Comparison of ENCODE assay signal across 8 cellular contexts in the genomic region with DNA sequence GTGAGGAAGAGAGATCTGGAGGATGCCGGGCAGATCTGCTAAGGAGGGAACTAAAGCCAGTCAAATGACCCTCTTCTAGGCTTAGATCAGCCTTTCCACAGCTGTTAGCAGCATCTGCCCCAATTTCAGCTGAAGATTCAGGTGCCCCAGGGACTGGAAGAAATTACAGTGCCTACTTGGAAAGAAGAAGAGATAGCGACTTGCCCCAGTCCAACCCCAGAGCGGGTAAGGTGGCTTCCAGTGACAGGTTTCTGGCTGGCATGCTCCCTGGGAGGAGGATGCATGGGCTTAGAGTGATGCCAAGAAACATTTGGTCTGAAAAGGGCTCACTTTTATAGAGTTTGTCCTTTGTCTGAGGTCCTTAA. TPM values are rescaled to one million over a fixed set of nuclear protein-coding genes. Genes with fewer than 3 reads are reported as not detected.
DNase-seq lines count a peak whose midpoint lies in the region; ATAC-seq and TF ChIP-seq lines count a peak whose summit lies in the region.

No MANE protein-coding gene starts in this region.

- CTCF ChIA-PET in naive thymus-derived CD4-positive, alpha-beta T cell (lab: Charles Lee): interaction anchor here (1.1 to 1.4 kb wide), 2 partner anchors 19 to 27 kb away, joined by 3 read pairs; no protein-coding TSS in a partner anchor

- POLR2A ChIA-PET in naive thymus-derived CD4-positive, alpha-beta T cell (lab: Charles Lee): interaction anchor here (0.6 to 1.8 kb wide), 10 partner anchors 17 to 1446 kb away, joined by 3 to 8 read pairs (median 4); partner anchors contain the start of genes ABCC10, CNPY3, LRRC73 and POLR1C

- no peaks in the 10 kb centered on the region for H3K36me3 ChIP-seq in KOPT-K1 (ENCODE audit: insufficient read depth, low read length)
- no peaks in the 10 kb centered on the region for H3K36me3 ChIP-seq in naive thymus-derived CD4-positive, alpha-beta T cell (ENCODE audit: control insufficient read depth in 2 of 3, insufficient read depth in 3 of 3, low read length in 3 of 3)

- peaks cover 10 to 16% of the 10 kb centered on the region in 2 donors for H3K4me1 ChIP-seq in naive thymus-derived CD4-positive, alpha-beta T cell (ENCODE audit: control insufficient read depth in 2 of 2, insufficient read depth in 2 of 2, low read length in 2 of 2)

- H3K4me3 Mint-ChIP-seq in chondrocyte (ENCODE audit: unreplicated experiment): peak overlapping the region; percentile 85
- peak overlapping the region; percentile 87 to 99 (median 93) for H3K4me3 Mint-ChIP-seq in naive thymus-derived CD4-positive, alpha-beta T cell

- DNase-seq in chondrocyte (ENCODE audit: low spot score): no peak
- peak in 4 of 9 donors; percentile 6 to 20 (median 12) for DNase-seq in naive thymus-derived CD4-positive, alpha-beta T cell
- DNase-seq in NCI-H187 treated with DMSO at 0.1 percent for 48 hours (lab: John Stamatoyannopoulos, UW): no peak
- DNase-seq in HPDE6-E6E7 (ENCODE audit: extremely low spot score): no peak
- DNase-seq in dedifferentiated amniotic fluid mesenchymal stem cell (ENCODE audit: extremely low spot score): no peak
- no peak for DNase-seq in posterior cingulate gyrus

- ATAC-seq in naive thymus-derived CD4-positive, alpha-beta T cell: no peak

- peak overlapping the region; percentile 68 for H3K27ac ChIP-seq in C4-2B
- peak overlapping the region; percentile 65 for H3K27ac ChIP-seq in KOPT-K1 (ENCODE audit: low read depth, low read length, poor library complexity, severe bottlenecking)
- peak overlapping the region; percentile 96 for H3K27ac ChIP-seq in naive thymus-derived CD4-positive, alpha-beta T cell (ENCODE audit: low read depth, low read length)

- H3K27me3 ChIP-seq in naive thymus-derived CD4-positive, alpha-beta T cell (ENCODE audit: control insufficient read depth in 2 of 2, insufficient read depth in 2 of 2, low read length in 2 of 2): no peaks in the 10 kb centered on the region

- peaks cover 1% of the 10 kb centered on the region for H3K27me3 Mint-ChIP-seq in chondrocyte (ENCODE audit: low read depth)
- no peaks in the 10 kb centered on the region for H3K27me3 Mint-ChIP-seq in naive thymus-derived CD4-positive, alpha-beta T cell

- peak overlapping the region; percentile 83 for H3K4me3 ChIP-seq in naive thymus-derived CD4-positive, alpha-beta T cell (ENCODE audit: low read length)

- H3K4me1 Mint-ChIP-seq in chondrocyte (ENCODE audit: low read depth): peaks cover 39% of the 10 kb centered on the region
- H3K4me1 Mint-ChIP-seq in naive thymus-derived CD4-positive, alpha-beta T cell: peaks cover 37 to 57% (median 54%) of the 10 kb centered on the region in 7 donors

- H3K27ac Mint-ChIP-seq in chondrocyte (ENCODE audit: unreplicated experiment): peak overlapping the region; percentile 96
- H3K27ac Mint-ChIP-seq in naive thymus-derived CD4-positive, alpha-beta T cell: peak overlapping the region; percentile 90 to 98 (median 96)

- intact Hi-C loops in naive thymus-derived CD4-positive, alpha-beta T cell (cut with micrococcal nuclease): loop anchor here (5.0 kb wide), 2 partner anchors 159 to 909 kb away; partner anchors contain the start of genes CDC5L (in 1 of the 2) and MAD2L1BP (in 1 of the 2)
- intact Hi-C loops in posterior cingulate gyrus (cut with DNase I): no loop called here

- TF ChIP-seq CTCF in C4-2B (conservative IDR thresholded peaks at IDR 0.05) (no peak), chondrocyte (IDR thresholded peaks at IDR 0.05) (no peak)

- no peaks in the 10 kb centered on the region for H3K9me3 Mint-ChIP-seq in chondrocyte (ENCODE audit: low read depth)
- H3K9me3 Mint-ChIP-seq in naive thymus-derived CD4-positive, alpha-beta T cell: no peaks in the 10 kb centered on the region

- H3K9me3 ChIP-seq in KOPT-K1 (ENCODE audit: insufficient read depth, low read length, poor library complexity, severe bottlenecking): no peaks in the 10 kb centered on the region
- no peaks in the 10 kb centered on the region for H3K9me3 ChIP-seq in naive thymus-derived CD4-positive, alpha-beta T cell (ENCODE audit: control insufficient read depth in 2 of 3, low read length in 3 of 3)

- H3K36me3 Mint-ChIP-seq in chondrocyte (ENCODE audit: low read depth): no peaks in the 10 kb centered on the region
- peaks cover 0 to 11% (median 0%) of the 10 kb centered on the region in 5 donors for H3K36me3 Mint-ChIP-seq in naive thymus-derived CD4-positive, alpha-beta T cell

RNA-seq across cellular contexts. Expression of gene TJAP1, which starts 0.6 kb away (rescaled TPM):
- 27.7 to 35.3 TPM (median 31.0 TPM) in 3 replicates for total RNA-seq in chondrocyte
- 10 to 100 TPM; 29.2 to 55.2 (median 33.5) TPM for total RNA-seq in naive thymus-derived CD4-positive, alpha-beta T cell
- polyA plus RNA-seq in naive thymus-derived CD4-positive, alpha-beta T cell: 10 to 100 TPM in 1 of 2 donors, 1 to 10 TPM in 1; 8.2 to 10.9 TPM

RNA-seq across cellular contexts. Expression of gene DLK2, which starts 22.6 kb away (rescaled TPM):
- total RNA-seq in chondrocyte: 0.29 to 1.3 TPM (median 1.1 TPM) in 3 replicates
- 1 to 10 TPM in 1 of 5 experiments, under 1 TPM in 4; 0.30 to 1.6 (median 0.53) TPM for total RNA-seq in naive thymus-derived CD4-positive, alpha-beta T cell
- polyA plus RNA-seq in naive thymus-derived CD4-positive, alpha-beta T cell: 1 to 10 TPM in 1 of 2 donors, under 1 TPM in 1; 0.74 to 1.0 TPM

RNA-seq across cellular contexts. Expression of gene LRRC73, which starts 32.2 kb away (rescaled TPM):
- total RNA-seq in chondrocyte: 0.24 to 0.62 TPM (median 0.49 TPM) in 3 replicates
- total RNA-seq in naive thymus-derived CD4-positive, alpha-beta T cell: under 1 TPM; 0.22 to 0.84 (median 0.46) TPM
- not detected for polyA plus RNA-seq in naive thymus-derived CD4-positive, alpha-beta T cell

RNA-seq across cellular contexts. Expression of gene YIPF3, which starts 38.7 kb away (rescaled TPM):
- total RNA-seq in chondrocyte: 131 to 142 TPM (median 133 TPM) in 3 replicates
- total RNA-seq in naive thymus-derived CD4-positive, alpha-beta T cell: 10 to 100 TPM; 54.4 to 75.9 (median 67.3) TPM
- 10 to 100 TPM; 68.3 to 74.5 TPM for polyA plus RNA-seq in naive thymus-derived CD4-positive, alpha-beta T cell

RNA-seq across cellular contexts. Expression of gene POLR1C, which starts 38.9 kb away (rescaled TPM):
- 19.3 to 28.2 TPM (median 20.1 TPM) in 3 replicates for total RNA-seq in chondrocyte
- total RNA-seq in naive thymus-derived CD4-positive, alpha-beta T cell: 10 to 100 TPM; 36.3 to 61.1 (median 40.9) TPM
- polyA plus RNA-seq in naive thymus-derived CD4-positive, alpha-beta T cell: 10 to 100 TPM; 13.1 to 29.2 TPM
